ENCODE assay signal across 1 cellular context in the genomic region with DNA sequence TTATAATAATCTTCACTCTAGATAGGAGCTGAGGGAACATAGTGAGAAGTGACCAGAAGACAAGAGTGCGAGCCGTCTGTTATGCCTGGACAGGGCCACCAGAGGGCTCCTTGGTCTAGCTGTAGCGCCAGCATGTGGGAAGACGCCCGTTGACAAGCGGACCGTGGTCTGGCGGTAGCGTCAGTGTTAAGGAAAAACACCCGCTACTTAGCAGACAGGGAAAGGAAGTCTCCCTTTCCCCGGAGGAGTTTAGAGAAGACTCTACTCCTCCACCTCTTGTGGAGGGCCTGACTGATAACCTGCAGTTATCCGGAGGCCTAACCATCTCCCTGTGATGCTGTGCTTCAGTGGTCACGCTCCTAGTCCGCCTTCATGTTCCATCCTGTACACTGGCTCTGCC.
TF ChIP-seq lines count a peak whose summit lies in the region.
"Not testable (repeated sequence)": the region's sequence is repeated elsewhere in the genome, so short reads cannot be mapped to it uniquely, and the experiment has no call there.

No MANE protein-coding gene starts in this region.

TF ChIP-seq in HepG2, 621 proteins besides CTCF, POLR2A, EP300 and RAD21 (continued from another document and continues in another):
- TF ChIP-seq, protein P1, sequence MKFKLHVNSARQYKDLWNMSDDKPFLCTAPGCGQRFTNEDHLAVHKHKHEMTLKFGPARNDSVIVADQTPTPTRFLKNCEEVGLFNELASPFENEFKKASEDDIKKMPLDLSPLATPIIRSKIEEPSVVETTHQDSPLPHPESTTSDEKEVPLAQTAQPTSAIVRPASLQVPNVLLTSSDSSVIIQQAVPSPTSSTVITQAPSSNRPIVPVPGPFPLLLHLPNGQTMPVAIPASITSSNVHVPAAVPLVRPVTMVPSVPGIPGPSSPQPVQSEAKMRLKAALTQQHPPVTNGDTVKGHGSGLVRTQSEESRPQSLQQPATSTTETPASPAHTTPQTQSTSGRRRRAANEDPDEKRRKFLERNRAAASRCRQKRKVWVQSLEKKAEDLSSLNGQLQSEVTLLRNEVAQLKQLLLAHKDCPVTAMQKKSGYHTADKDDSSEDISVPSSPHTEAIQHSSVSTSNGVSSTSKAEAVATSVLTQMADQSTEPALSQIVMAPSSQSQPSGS (CRISPR knock-in tag; IDR thresholded peaks at IDR 0.05): peak; percentile 46; the same call in 1 of the 2 replicates
- TF ChIP-seq MYC (CRISPR knock-in tag; IDR thresholded peaks at IDR 0.05; ENCODE audit: borderline replicate concordance): peak; percentile 43; the same call in 1 of the 2 replicates
- TF ChIP-seq MEIS1 (CRISPR knock-in tag; IDR thresholded peaks at IDR 0.05; ENCODE audit: borderline replicate concordance): peak; percentile 53; the same call in 1 of the 2 replicates
- peak; percentile 38; the same call in 1 of the 2 replicates for TF ChIP-seq FOSL2 (CRISPR knock-in tag; IDR thresholded peaks at IDR 0.05)
- TF ChIP-seq, protein P2, sequence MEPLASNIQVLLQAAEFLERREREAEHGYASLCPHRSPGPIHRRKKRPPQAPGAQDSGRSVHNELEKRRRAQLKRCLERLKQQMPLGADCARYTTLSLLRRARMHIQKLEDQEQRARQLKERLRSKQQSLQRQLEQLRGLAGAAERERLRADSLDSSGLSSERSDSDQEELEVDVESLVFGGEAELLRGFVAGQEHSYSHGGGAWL (CRISPR knock-in tag; IDR thresholded peaks at IDR 0.05): 0 out of 2 replicates have a peak, but pooled peaks have one; percentile 49
- 0 out of 2 replicates have a peak, but pooled peaks have one; percentile 38 for TF ChIP-seq ERF (CRISPR knock-in tag; IDR thresholded peaks at IDR 0.05)
- TF ChIP-seq KMT2A (CRISPR knock-in tag; IDR thresholded peaks at IDR 0.05): 0 out of 2 replicates have a peak, but pooled peaks have one; percentile 44
- TF ChIP-seq ZNF343 (CRISPR knock-in tag; IDR thresholded peaks at IDR 0.05): 0 out of 2 replicates have a peak, but pooled peaks have one; percentile 36
- TF ChIP-seq, protein P3, sequence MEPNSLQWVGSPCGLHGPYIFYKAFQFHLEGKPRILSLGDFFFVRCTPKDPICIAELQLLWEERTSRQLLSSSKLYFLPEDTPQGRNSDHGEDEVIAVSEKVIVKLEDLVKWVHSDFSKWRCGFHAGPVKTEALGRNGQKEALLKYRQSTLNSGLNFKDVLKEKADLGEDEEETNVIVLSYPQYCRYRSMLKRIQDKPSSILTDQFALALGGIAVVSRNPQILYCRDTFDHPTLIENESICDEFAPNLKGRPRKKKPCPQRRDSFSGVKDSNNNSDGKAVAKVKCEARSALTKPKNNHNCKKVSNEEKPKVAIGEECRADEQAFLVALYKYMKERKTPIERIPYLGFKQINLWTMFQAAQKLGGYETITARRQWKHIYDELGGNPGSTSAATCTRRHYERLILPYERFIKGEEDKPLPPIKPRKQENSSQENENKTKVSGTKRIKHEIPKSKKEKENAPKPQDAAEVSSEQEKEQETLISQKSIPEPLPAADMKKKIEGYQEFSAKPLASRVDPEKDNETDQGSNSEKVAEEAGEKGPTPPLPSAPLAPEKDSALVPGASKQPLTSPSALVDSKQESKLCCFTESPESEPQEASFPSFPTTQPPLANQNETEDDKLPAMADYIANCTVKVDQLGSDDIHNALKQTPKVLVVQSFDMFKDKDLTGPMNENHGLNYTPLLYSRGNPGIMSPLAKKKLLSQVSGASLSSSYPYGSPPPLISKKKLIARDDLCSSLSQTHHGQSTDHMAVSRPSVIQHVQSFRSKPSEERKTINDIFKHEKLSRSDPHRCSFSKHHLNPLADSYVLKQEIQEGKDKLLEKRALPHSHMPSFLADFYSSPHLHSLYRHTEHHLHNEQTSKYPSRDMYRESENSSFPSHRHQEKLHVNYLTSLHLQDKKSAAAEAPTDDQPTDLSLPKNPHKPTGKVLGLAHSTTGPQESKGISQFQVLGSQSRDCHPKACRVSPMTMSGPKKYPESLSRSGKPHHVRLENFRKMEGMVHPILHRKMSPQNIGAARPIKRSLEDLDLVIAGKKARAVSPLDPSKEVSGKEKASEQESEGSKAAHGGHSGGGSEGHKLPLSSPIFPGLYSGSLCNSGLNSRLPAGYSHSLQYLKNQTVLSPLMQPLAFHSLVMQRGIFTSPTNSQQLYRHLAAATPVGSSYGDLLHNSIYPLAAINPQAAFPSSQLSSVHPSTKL (CRISPR knock-in tag; IDR thresholded peaks at IDR 0.05): peak; percentile 39; the same call in 1 of the 2 replicates
- TF ChIP-seq, protein P4, sequence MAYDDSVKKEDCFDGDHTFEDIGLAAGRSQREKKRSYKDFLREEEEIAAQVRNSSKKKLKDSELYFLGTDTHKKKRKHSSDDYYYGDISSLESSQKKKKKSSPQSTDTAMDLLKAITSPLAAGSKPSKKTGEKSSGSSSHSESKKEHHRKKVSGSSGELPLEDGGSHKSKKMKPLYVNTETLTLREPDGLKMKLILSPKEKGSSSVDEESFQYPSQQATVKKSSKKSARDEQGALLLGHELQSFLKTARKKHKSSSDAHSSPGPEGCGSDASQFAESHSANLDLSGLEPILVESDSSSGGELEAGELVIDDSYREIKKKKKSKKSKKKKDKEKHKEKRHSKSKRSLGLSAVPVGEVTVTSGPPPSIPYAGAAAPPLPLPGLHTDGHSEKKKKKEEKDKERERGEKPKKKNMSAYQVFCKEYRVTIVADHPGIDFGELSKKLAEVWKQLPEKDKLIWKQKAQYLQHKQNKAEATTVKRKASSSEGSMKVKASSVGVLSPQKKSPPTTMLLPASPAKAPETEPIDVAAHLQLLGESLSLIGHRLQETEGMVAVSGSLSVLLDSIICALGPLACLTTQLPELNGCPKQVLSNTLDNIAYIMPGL (CRISPR knock-in tag; IDR thresholded peaks at IDR 0.05; ENCODE audit: borderline replicate concordance in 1 of 2, low read depth in 1 of 2): peak; percentile 62 to 85
- TF ChIP-seq, protein P5, sequence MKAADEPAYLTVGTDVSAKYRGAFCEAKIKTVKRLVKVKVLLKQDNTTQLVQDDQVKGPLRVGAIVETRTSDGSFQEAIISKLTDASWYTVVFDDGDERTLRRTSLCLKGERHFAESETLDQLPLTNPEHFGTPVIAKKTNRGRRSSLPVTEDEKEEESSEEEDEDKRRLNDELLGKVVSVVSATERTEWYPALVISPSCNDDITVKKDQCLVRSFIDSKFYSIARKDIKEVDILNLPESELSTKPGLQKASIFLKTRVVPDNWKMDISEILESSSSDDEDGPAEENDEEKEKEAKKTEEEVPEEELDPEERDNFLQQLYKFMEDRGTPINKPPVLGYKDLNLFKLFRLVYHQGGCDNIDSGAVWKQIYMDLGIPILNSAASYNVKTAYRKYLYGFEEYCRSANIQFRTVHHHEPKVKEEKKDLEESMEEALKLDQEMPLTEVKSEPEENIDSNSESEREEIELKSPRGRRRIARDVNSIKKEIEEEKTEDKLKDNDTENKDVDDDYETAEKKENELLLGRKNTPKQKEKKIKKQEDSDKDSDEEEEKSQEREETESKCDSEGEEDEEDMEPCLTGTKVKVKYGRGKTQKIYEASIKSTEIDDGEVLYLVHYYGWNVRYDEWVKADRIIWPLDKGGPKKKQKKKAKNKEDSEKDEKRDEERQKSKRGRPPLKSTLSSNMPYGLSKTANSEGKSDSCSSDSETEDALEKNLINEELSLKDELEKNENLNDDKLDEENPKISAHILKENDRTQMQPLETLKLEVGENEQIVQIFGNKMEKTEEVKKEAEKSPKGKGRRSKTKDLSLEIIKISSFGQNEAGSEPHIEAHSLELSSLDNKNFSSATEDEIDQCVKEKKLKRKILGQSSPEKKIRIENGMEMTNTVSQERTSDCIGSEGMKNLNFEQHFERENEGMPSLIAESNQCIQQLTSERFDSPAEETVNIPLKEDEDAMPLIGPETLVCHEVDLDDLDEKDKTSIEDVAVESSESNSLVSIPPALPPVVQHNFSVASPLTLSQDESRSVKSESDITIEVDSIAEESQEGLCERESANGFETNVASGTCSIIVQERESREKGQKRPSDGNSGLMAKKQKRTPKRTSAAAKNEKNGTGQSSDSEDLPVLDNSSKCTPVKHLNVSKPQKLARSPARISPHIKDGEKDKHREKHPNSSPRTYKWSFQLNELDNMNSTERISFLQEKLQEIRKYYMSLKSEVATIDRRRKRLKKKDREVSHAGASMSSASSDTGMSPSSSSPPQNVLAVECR (CRISPR knock-in tag; IDR thresholded peaks at IDR 0.05; ENCODE audit: borderline replicate concordance): peak; percentile 37; the same call in 1 of the 2 replicates
- peak; percentile 48; the same call in 1 of the 2 replicates for TF ChIP-seq IRF2 (CRISPR knock-in tag; IDR thresholded peaks at IDR 0.05)
- not testable (repeated sequence) for TF ChIP-seq SOX6 (IDR thresholded peaks at IDR 0.05)
- peak; percentile 17; the same call in 1 of the 2 replicates for TF ChIP-seq SOX6 (CRISPR knock-in tag; IDR thresholded peaks at IDR 0.05)
- peak; percentile 92 for TF ChIP-seq SMC3 (IDR thresholded peaks at IDR 0.05; ENCODE audit: low read length)
- TF ChIP-seq MEIS2 (CRISPR knock-in tag; IDR thresholded peaks at IDR 0.05): peak; percentile 44; the same call in 1 of the 2 replicates
- TF ChIP-seq ZNF792 (CRISPR knock-in tag; IDR thresholded peaks at IDR 0.05): peak; percentile 23; the same call in 1 of the 2 replicates
- TF ChIP-seq NCOA5 (CRISPR knock-in tag; IDR thresholded peaks at IDR 0.05): 0 out of 2 replicates have a peak, but pooled peaks have one; percentile 25
- TF ChIP-seq CBX5 (CRISPR knock-in tag; IDR thresholded peaks at IDR 0.05; ENCODE audit: borderline replicate concordance): peak; percentile 70; the same call in 1 of the 2 replicates
- TF ChIP-seq, protein P6, sequence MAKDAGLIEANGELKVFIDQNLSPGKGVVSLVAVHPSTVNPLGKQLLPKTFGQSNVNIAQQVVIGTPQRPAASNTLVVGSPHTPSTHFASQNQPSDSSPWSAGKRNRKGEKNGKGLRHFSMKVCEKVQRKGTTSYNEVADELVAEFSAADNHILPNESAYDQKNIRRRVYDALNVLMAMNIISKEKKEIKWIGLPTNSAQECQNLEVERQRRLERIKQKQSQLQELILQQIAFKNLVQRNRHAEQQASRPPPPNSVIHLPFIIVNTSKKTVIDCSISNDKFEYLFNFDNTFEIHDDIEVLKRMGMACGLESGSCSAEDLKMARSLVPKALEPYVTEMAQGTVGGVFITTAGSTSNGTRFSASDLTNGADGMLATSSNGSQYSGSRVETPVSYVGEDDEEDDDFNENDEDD (CRISPR knock-in tag; IDR thresholded peaks at IDR 0.05; ENCODE audit: borderline replicate concordance): 0 out of 2 replicates have a peak, but pooled peaks have one; percentile 21
- TF ChIP-seq, protein P7, sequence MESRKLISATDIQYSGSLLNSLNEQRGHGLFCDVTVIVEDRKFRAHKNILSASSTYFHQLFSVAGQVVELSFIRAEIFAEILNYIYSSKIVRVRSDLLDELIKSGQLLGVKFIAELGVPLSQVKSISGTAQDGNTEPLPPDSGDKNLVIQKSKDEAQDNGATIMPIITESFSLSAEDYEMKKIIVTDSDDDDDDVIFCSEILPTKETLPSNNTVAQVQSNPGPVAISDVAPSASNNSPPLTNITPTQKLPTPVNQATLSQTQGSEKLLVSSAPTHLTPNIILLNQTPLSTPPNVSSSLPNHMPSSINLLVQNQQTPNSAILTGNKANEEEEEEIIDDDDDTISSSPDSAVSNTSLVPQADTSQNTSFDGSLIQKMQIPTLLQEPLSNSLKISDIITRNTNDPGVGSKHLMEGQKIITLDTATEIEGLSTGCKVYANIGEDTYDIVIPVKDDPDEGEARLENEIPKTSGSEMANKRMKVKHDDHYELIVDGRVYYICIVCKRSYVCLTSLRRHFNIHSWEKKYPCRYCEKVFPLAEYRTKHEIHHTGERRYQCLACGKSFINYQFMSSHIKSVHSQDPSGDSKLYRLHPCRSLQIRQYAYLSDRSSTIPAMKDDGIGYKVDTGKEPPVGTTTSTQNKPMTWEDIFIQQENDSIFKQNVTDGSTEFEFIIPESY (CRISPR knock-in tag; IDR thresholded peaks at IDR 0.05): 0 out of 2 replicates have a peak, but pooled peaks have one; percentile 11
- TF ChIP-seq KLF16 (CRISPR knock-in tag; IDR thresholded peaks at IDR 0.05): 0 out of 4 replicates have a peak, but pooled peaks of 1 of the 2 experiments have one; percentile 41
- peak; percentile 76 for TF ChIP-seq XRCC5 (optimal IDR thresholded peaks at IDR 0.05; ENCODE audit: low read length)
- TF ChIP-seq, protein P8, sequence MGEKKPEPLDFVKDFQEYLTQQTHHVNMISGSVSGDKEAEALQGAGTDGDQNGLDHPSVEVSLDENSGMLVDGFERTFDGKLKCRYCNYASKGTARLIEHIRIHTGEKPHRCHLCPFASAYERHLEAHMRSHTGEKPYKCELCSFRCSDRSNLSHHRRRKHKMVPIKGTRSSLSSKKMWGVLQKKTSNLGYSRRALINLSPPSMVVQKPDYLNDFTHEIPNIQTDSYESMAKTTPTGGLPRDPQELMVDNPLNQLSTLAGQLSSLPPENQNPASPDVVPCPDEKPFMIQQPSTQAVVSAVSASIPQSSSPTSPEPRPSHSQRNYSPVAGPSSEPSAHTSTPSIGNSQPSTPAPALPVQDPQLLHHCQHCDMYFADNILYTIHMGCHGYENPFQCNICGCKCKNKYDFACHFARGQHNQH (CRISPR knock-in tag; IDR thresholded peaks at IDR 0.05): peak; percentile 38; the same call in 1 of the 2 replicates
- TF ChIP-seq STAG1 (CRISPR knock-in tag; IDR thresholded peaks at IDR 0.05): peak; percentile 90
- TF ChIP-seq, protein P9, sequence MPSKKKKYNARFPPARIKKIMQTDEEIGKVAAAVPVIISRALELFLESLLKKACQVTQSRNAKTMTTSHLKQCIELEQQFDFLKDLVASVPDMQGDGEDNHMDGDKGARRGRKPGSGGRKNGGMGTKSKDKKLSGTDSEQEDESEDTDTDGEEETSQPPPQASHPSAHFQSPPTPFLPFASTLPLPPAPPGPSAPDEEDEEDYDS (CRISPR knock-in tag; IDR thresholded peaks at IDR 0.05): 0 out of 2 replicates have a peak, but pooled peaks have one; percentile 15
- TF ChIP-seq ZNF614 (CRISPR knock-in tag; IDR thresholded peaks at IDR 0.05; ENCODE audit: borderline replicate concordance): 0 out of 2 replicates have a peak, but pooled peaks have one; percentile 33
- peak; percentile 24; the same call in 1 of the 2 replicates for TF ChIP-seq ZNF350 (CRISPR knock-in tag; IDR thresholded peaks at IDR 0.05; ENCODE audit: borderline replicate concordance, low read depth)
- TF ChIP-seq ZFX (CRISPR knock-in tag; IDR thresholded peaks at IDR 0.05; ENCODE audit: low read depth): peak; percentile 22; the same call in 1 of the 2 replicates
- 0 out of 2 replicates have a peak, but pooled peaks have one; percentile 42 for TF ChIP-seq RNF2 (conservative IDR thresholded peaks at IDR 0.05; ENCODE audit: low read depth)
- peak; percentile 69 for TF ChIP-seq SAP130 (CRISPR knock-in tag; IDR thresholded peaks at IDR 0.05; ENCODE audit: low read depth)
- TF ChIP-seq KAT8 (CRISPR knock-in tag; IDR thresholded peaks at IDR 0.05): 0 out of 2 replicates have a peak, but pooled peaks have one; percentile 24
- TF ChIP-seq KDM2A (CRISPR knock-in tag; IDR thresholded peaks at IDR 0.05; ENCODE audit: borderline replicate concordance, low read depth): peak; percentile 82
